11 cellular contexts compared by ENCODE assay signal in the genomic region with DNA sequence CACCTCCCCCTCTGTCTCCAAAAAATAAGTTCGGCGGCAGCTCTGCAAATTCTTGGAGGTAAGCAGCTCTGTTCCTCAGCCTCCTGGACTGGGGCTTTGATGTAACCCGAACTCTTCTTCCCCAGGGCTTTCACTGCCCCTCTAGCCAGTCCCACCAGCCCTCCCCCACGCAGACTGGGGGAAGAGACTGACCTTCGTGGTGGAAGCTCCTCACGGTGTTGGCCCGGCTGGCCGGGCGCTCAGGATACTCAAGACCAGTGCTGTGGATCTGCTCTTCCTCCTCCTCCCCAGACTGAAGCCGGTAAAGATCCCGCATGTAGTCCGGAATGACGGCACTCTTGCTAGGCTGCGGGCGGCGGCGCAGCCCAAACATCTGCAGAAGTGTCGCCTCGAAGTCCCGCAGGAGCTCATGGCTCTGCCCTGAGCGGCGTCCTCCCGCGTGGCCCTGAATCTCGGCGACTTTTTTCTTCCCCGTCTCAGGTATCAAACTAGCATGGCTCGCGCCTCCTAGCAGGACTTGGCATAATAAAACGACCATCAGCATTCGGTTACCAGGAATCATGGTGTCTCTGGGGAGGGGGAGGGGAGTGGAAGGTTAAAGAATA. TPM values are rescaled to one million over a fixed set of nuclear protein-coding genes. Genes with fewer than 3 reads are reported as not detected.
DNase-seq lines count a peak whose midpoint lies in the region; ATAC-seq, FAIRE-seq and TF ChIP-seq lines count a peak whose summit lies in the region.
"Had no signal": no experiment of that assay in that cellular context is flagged by ENCODE, and none has a peak within 500 bp of the region (broad histone marks: within the 10 kb centered on the region; RNA-seq: fewer than 3 reads in every experiment).

No MANE protein-coding gene starts in this region.

- H3K36me3 ChIP-seq in GM12878 (ENCODE audit: control insufficient read depth in 2 of 2, insufficient read depth in 2 of 2, low read length in 1 of 2), result no peaks in the 10 kb centered on the region
- peaks cover 3% of the 10 kb centered on the region for H3K36me3 ChIP-seq in iPS-18a (ENCODE audit: control insufficient read depth, low read depth, low read length)

- no peak overlapping the region for H3K23ac ChIP-seq in H9 (ENCODE audit: insufficient read length, low read depth, low read length)

- RAD21 ChIA-PET in GM12878 (lab: Charles Lee; ENCODE audit: unreplicated experiment), result no interaction called here

- no peak overlapping the region for H2BK120ac ChIP-seq in H9 (ENCODE audit: low read depth, low read length, poor library complexity, severe bottlenecking)

- WGBS in H9 (ENCODE audit: extremely low coverage, insufficient read length, low lambda C conversion rate), result no CpG with 5 or more reads among the region's 31 CpGs
- 78% methylated on average over 31 of the region's 31 CpGs for WGBS in GM12878 (ENCODE audit: insufficient coverage, insufficient replicate concordance, low lambda C conversion rate, missing lambda C conversion rate)

- H3K27me3 Mint-ChIP-seq in H9 (ENCODE audit: low read depth), result peaks cover 92% of the 10 kb centered on the region

- intact Hi-C loops in GM12878 (cut with micrococcal nuclease; ENCODE audit: unreplicated experiment), result no loop called here

- H3K14ac ChIP-seq in H9 (ENCODE audit: insufficient read depth, low read length), result no peak overlapping the region; the same call in 1 of the 2 replicates

- peak overlapping the region; percentile 85 to 95 for H3K4me3 Mint-ChIP-seq in H9

- in situ Hi-C loops in GM12878 (cut with MboI), result no loop called here

- H3K9me3 Mint-ChIP-seq in H9, result no peaks in the 10 kb centered on the region; a peak in 1 of 5 replicates

- H3K27me3 ChIP-seq in H9 (ENCODE audit: insufficient read depth, low read length), result peaks cover 46% of the 10 kb centered on the region; the same call in 1 of the 2 replicates
- H3K27me3 ChIP-seq in GM12878 (replicated peaks in 1 of 2; ENCODE audit: control insufficient read depth in 2 of 2, insufficient read depth in 2 of 2, low read length in 1 of 2), result peaks cover 3 to 12% of the 10 kb centered on the region in 2 experiments; a peak in 3 of 4 replicates
- peaks cover 89% of the 10 kb centered on the region for H3K27me3 ChIP-seq in iPS-18a (ENCODE audit: control insufficient read depth, insufficient read depth, low read length)

- H3T11ph ChIP-seq in H9 (ENCODE audit: low read length), result no peak overlapping the region

- FAIRE-seq in GM12878 (lab: Jason Lieb, UNC), result no peak

- no peak overlapping the region for H2BK20ac ChIP-seq in H9 (ENCODE audit: low read depth, low read length, poor library complexity, severe bottlenecking)

- ATAC-seq in GM12878, result no peak
- ATAC-seq in GM18909 (IDR thresholded peaks at IDR 0.05; ENCODE audit: poor library complexity, unreplicated experiment), result no peak
- ATAC-seq in GM19467 (IDR thresholded peaks at IDR 0.05; ENCODE audit: unreplicated experiment), result no peak
- ATAC-seq: left lobe of liver had no signal

- H3K79me2 ChIP-seq in H9 (ENCODE audit: insufficient read depth, low read length) (no peaks in the 10 kb centered on the region), GM12878 (ENCODE audit: control insufficient read depth, insufficient read depth, low read length) (peaks cover 30% of the 10 kb centered on the region)

- no peak overlapping the region for H3K9ac ChIP-seq in H9 (ENCODE audit: extremely low read depth, insufficient read length, low read length)
- H3K9ac ChIP-seq in GM12878 (ENCODE audit: control insufficient read depth, insufficient read depth, low read length), result no peak overlapping the region
- no peak overlapping the region for H3K9ac ChIP-seq in iPS-18a (ENCODE audit: low read length)

- H3K23me2 ChIP-seq in H9 (ENCODE audit: insufficient read length, low read depth, low read length, poor library complexity, severe bottlenecking), result peaks cover 53% of the 10 kb centered on the region

- no peak overlapping the region for H2AFZ ChIP-seq in H9 (ENCODE audit: low read length)
- H2AFZ ChIP-seq in GM12878 (ENCODE audit: control insufficient read depth, low read depth, low read length), result no peak overlapping the region

- H4K20me1 ChIP-seq in H9 (ENCODE audit: control insufficient read depth, insufficient read depth, insufficient read length), result no peaks in the 10 kb centered on the region
- H4K20me1 ChIP-seq in GM12878 (ENCODE audit: control insufficient read depth, insufficient read depth), result no peaks in the 10 kb centered on the region

- no peak overlapping the region for H3K27ac Mint-ChIP-seq in H9

- H3K56ac ChIP-seq in H9 (ENCODE audit: insufficient read length, low read depth, low read length), result no peak overlapping the region

- TF ChIP-seq CTCF in H9 (conservative IDR thresholded peaks at IDR 0.05) (no peak), GM12878 (IDR thresholded peaks at IDR 0.05 in 2 of 3, conservative IDR thresholded peaks at IDR 0.05 in 1 of 3; ENCODE audit: control insufficient read depth in 2 of 3, extremely low read depth in 1 of 3, insufficient read depth in 1 of 3, low read depth in 3 of 3, low read length in 3 of 3) (no peak), retinal pigment epithelial cell (conservative IDR thresholded peaks at IDR 0.05; ENCODE audit: low read depth, low read length) (no peak)

- CTCF ChIA-PET in GM12878 (lab: Yijun Ruan, JAX), result no interaction called here

- H3K9me3 ChIP-seq in H9 (ENCODE audit: control insufficient read depth, low read depth, low read length) (no peaks in the 10 kb centered on the region), GM12878 (replicated peaks; ENCODE audit: control insufficient read depth, insufficient read depth, low read length) (no peaks in the 10 kb centered on the region; the same call in 2 of the 3 replicates), iPS-18a (ENCODE audit: control insufficient read depth, low read depth, low read length) (no peaks in the 10 kb centered on the region)

- H3K4me2 ChIP-seq in H9 (ENCODE audit: insufficient read depth, insufficient read length, low read length) (peak overlapping the region; percentile 81), GM12878 (ENCODE audit: control insufficient read depth, insufficient read depth) (peak overlapping the region; percentile 33)

- H3K4me1 Mint-ChIP-seq in H9, result peaks cover 48 to 61% of the 10 kb centered on the region in 2 experiments

- no peak overlapping the region for H4K91ac ChIP-seq in H9 (ENCODE audit: insufficient read length, low read depth, low read length)

- no peak overlapping the region for H3K4ac ChIP-seq in H9 (ENCODE audit: low read depth, low read length)

- SMC1A ChIA-PET in GM12878 (lab: Charles Lee; ENCODE audit: uncharacterized antibody, unreplicated experiment), result no interaction called here

- H3K27ac ChIP-seq in H9 (ENCODE audit: insufficient read length, low read depth, low read length) (no peak overlapping the region), GM12878 (ENCODE audit: control insufficient read depth, insufficient read depth) (no peak overlapping the region), iPS-18a (ENCODE audit: low read length) (no peak overlapping the region)
- H3K27ac ChIP-seq: HL-60 had no signal

- H4K5ac ChIP-seq in H9 (ENCODE audit: insufficient read length, low read depth, low read length), result no peak overlapping the region

- H3K18ac ChIP-seq in H9 (ENCODE audit: insufficient read length, low read depth, low read length), result no peak overlapping the region

- H4K8ac ChIP-seq in H9 (replicated peaks; ENCODE audit: insufficient read length, low read depth, low read length), result no peak overlapping the region

- peak; percentile 48 for DNase-seq in H9
- DNase-seq in GM12878 (ENCODE audit: low read depth, low spot score), result no peak
- no peak for DNase-seq in retinal pigment epithelial cell (ENCODE audit: low read depth)
- no peak for DNase-seq in NCI-H1436 (lab: John Stamatoyannopoulos, UW)
- no peak for DNase-seq in activated CD4-positive, alpha-beta T cell treated with anti-CD3 and anti-CD28 coated beads, Interleukin-2, amount 50 U/mL, for 48 hours
- DNase-seq: NCI-H1930 had no signal

- H3K4me1 ChIP-seq in H9 (ENCODE audit: insufficient read depth, low read length), result peaks cover 10% of the 10 kb centered on the region; the same call in 1 of the 2 replicates
- no peaks in the 10 kb centered on the region for H3K4me1 ChIP-seq in GM12878 (ENCODE audit: control insufficient read depth, insufficient read depth, low read length)
- H3K4me1 ChIP-seq in iPS-18a (ENCODE audit: control insufficient read depth, low read depth, low read length), result peaks cover 27% of the 10 kb centered on the region

- H3K4me3 ChIP-seq in GM12878 (peak overlapping the region; percentile 57; the same call in 1 of the 2 replicates), iPS-18a (ENCODE audit: low read length) (peak overlapping the region; percentile 85), retinal pigment epithelial cell (ENCODE audit: low read length) (peak overlapping the region; percentile 89)

- H2BK5ac ChIP-seq in H9 (ENCODE audit: insufficient read length, low read length), result no peak overlapping the region

- H2BK15ac ChIP-seq in H9 (ENCODE audit: low read depth, low read length), result no peak overlapping the region

- no peak for TF ChIP-seq EP300 in GM12878 (IDR thresholded peaks at IDR 0.05; ENCODE audit: borderline replicate concordance in 1 of 2, control insufficient read depth in 1 of 2, low read depth in 2 of 2, low read length in 2 of 2)

- POLR2A ChIA-PET in GM12878 (lab: Charles Lee), result no interaction called here

- no peak for TF ChIP-seq RAD21 in GM12878 (IDR thresholded peaks at IDR 0.05; ENCODE audit: insufficient read depth, low read depth, low read length)

- no peaks in the 10 kb centered on the region for H3K79me1 ChIP-seq in H9 (ENCODE audit: insufficient read depth, low read depth, low read length, poor library complexity, severe bottlenecking)

- H3K36me3 Mint-ChIP-seq in H9 (ENCODE audit: insufficient read depth in 1 of 3, low read depth in 3 of 3), result peaks cover 6 to 35% (median 25%) of the 10 kb centered on the region in 3 experiments; a peak in 5 of 7 replicates

- BruUV-seq in GM12878 (replicated peaks; lab: Mats Ljungman, UMichigan), result no TSS peak

- no peak overlapping the region for H2BK12ac ChIP-seq in H9 (ENCODE audit: insufficient read length, low read depth, low read length)

- H2AK5ac ChIP-seq in H9 (ENCODE audit: insufficient read length, low read length), result no peak overlapping the region

- TF ChIP-seq POLR2A in GM12878 (IDR thresholded peaks at IDR 0.05; ENCODE audit: low read depth, low read length), result no peak

RNA-seq across cellular contexts. Expression of a gene that starts 4.9 kb away (rescaled TPM):
- total RNA-seq in H9 (2021) (12.2 and 13.6 TPM in 2 replicates), GM12878 (2014; rRNA removed) (0.49 and 1.4 TPM in 2 replicates), GM12878 (2014; rRNA removed; fragmentation: Illumina TruSeq; extraction: Trizol) (0.22 and 0.32 TPM in 2 replicates), GM12878 (2021) (0.46 and 0.85 TPM in 2 replicates)
- not detected in 2 replicates for total RNA-seq in GM12878 (2013; cell fraction: nucleolus; rRNA removed)
- polyA plus RNA-seq in GM12878 (2011; ENCODE audit: low read depth), result 7.5 TPM
- polyA plus RNA-seq in GM12878 (2011; rRNA removed) (not detected in 2 replicates), GM12878 (2014; fragmentation: Illumina TruSeq; extraction: Trizol) (0.21 and 0.60 TPM in 2 replicates), GM12878 (2014; fragmentation: Nextera tagmentation; extraction: Ambion mirVana) (under 1 TPM; 0.11 to 0.31 TPM), GM12878 (2014; rRNA removed) (0.23 and 1.2 TPM in 2 replicates), GM12878 (2016; fragmentation: Nextera tagmentation; extraction: Ambion mirVana) (1 to 10 TPM; 1.3 to 1.8 TPM)
- polyA plus RNA-seq in GM12878 (2011; cell fraction: cytosol; rRNA removed), result not detected in 2 replicates
- not detected in 2 replicates for polyA plus RNA-seq in GM12878 (2011; cell fraction: nucleus; rRNA removed)
- polyA plus RNA-seq in GM12878 (2012), result 14.6 and 21.4 TPM in 2 replicates
- polyA minus RNA-seq in GM12878 (2011; rRNA and poly(A)+ RNA removed), result not detected in 2 replicates
- polyA minus RNA-seq in GM12878 (2011; cell fraction: cytosol; rRNA and poly(A)+ RNA removed), result not detected in 2 replicates
- not detected in 2 replicates for polyA minus RNA-seq in GM12878 (2011; cell fraction: nucleus; rRNA and poly(A)+ RNA removed)
